ENCODE assay signal across 20 cellular contexts in the genomic region with DNA sequence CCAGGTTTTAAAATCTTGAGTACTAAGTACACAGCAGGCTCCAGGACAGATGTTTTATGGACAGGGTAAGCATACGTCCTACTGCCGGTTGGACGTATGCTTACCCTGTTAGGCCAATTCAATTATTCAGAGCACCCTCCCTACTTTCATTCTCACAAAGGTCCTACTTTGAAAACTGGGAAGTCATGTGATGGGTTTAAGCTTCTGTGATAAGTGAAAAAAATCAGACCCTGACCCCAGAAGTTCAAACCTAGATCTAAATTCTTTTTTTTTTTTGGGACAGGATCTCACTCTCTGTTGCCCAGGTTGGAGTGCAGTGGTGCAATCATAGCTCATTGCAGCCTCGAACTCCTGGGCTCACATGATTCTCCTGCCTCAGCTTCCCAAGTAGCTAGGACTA.
"Had no signal": no experiment of that assay in that cellular context is flagged by ENCODE, and none has a peak within 500 bp of the region (broad histone marks: within the 10 kb centered on the region; RNA-seq: fewer than 3 reads in every experiment).

No MANE protein-coding gene starts in this region.

- H3K27ac ChIP-seq: ascending aorta, esophagus muscularis mucosa had no signal

- H3K36me3 ChIP-seq: ascending aorta, breast epithelium, esophagus muscularis mucosa had no signal

- H3K9me3 Mint-ChIP-seq: activated CD4-positive, alpha-beta memory T cell treated with anti-CD3 and anti-CD28 coated beads, Interleukin-2, amount 10 ng/mL, durations not matched to agents 7 days and 5 days; activated naive CD4-positive, alpha-beta T cell treated with anti-CD3 and anti-CD28 coated beads for 36 hours; activated T-helper 2 cell treated with anti-CD3 and anti-CD28 coated beads, Interferon-gamma antibody, Interleukin-2, Interleukin-4, amounts not matched to agents 10 μg/mL and 5 μg/mL and 100 μg/mL, durations not matched to agents 14 hours and 24 hours and 36 hours; mesothelial cell of epicardium; neural crest cell; stimulated activated naive CD8-positive, alpha-beta T cell treated with anti-CD3 and anti-CD28 coated beads, Interleukin-15, amount 100 ng/mL, for 72 hours; T-cell had no signal

- H3K9me3 ChIP-seq: ascending aorta, breast epithelium, esophagus muscularis mucosa had no signal

- DNase-seq: activated CD4-positive, alpha-beta memory T cell treated with anti-CD3 and anti-CD28 coated beads, Interleukin-2, amount 10 ng/mL, durations not matched to agents 7 days and 5 days; activated CD4-positive, alpha-beta T cell treated with anti-CD3 and anti-CD28 coated beads for 48 hours; activated CD4-positive, CD25-positive, alpha-beta regulatory T cell; activated CD8-positive, alpha-beta memory T cell treated with anti-CD3 and anti-CD28 coated beads, Interleukin-2, amount 10 ng/mL, durations not matched to agents 7 days and 5 days; activated naive CD4-positive, alpha-beta T cell treated with anti-CD3 and anti-CD28 coated beads for 36 hours; activated T-cell treated with anti-CD3 and anti-CD28 coated beads, Interleukin-2, amount 50 U/mL, for 1 hour; cerebellar nuclear complex; effector CD8-positive, alpha-beta T cell; stimulated activated CD4-positive, alpha-beta T cell treated with anti-CD3 and anti-CD28 coated beads, Interleukin-4, amount 100 ng/mL, for 1 hour; stimulated activated naive CD8-positive, alpha-beta T cell treated with anti-CD3 and anti-CD28 coated beads, Interleukin-15, amount 100 ng/mL, for 72 hours; T-cell; T-helper 9 cell had no signal

- H3K27me3 Mint-ChIP-seq: activated CD4-positive, alpha-beta memory T cell treated with anti-CD3 and anti-CD28 coated beads, Interleukin-2, amount 10 ng/mL, durations not matched to agents 7 days and 5 days; activated CD8-positive, alpha-beta memory T cell treated with anti-CD3 and anti-CD28 coated beads, Interleukin-2, amount 10 ng/mL, durations not matched to agents 7 days and 5 days; progenitor cell of endocrine pancreas; stimulated activated naive CD8-positive, alpha-beta T cell treated with anti-CD3 and anti-CD28 coated beads, Interleukin-15, amount 100 ng/mL, for 72 hours; T-cell had no signal

- H3K36me3 Mint-ChIP-seq: T-cell had no signal

- H3K27me3 ChIP-seq: ascending aorta, breast epithelium, esophagus muscularis mucosa had no signal

- H3K4me3 ChIP-seq: ascending aorta, breast epithelium, esophagus muscularis mucosa, lung had no signal

- H3K4me1 ChIP-seq: breast epithelium had no signal

- H3K4me3 Mint-ChIP-seq: activated CD4-positive, alpha-beta memory T cell treated with anti-CD3 and anti-CD28 coated beads, Interleukin-2, amount 10 ng/mL, durations not matched to agents 7 days and 5 days; activated CD8-positive, alpha-beta memory T cell treated with anti-CD3 and anti-CD28 coated beads, Interleukin-2, amount 10 ng/mL, durations not matched to agents 7 days and 5 days; activated naive CD4-positive, alpha-beta T cell treated with anti-CD3 and anti-CD28 coated beads for 36 hours; mesothelial cell of epicardium; neural crest cell; stimulated activated naive CD8-positive, alpha-beta T cell treated with anti-CD3 and anti-CD28 coated beads, Interleukin-15, amount 100 ng/mL, for 72 hours; T-cell had no signal

- ATAC-seq: activated CD8-positive, alpha-beta memory T cell treated with anti-CD3 and anti-CD28 coated beads, Interleukin-2, amount 10 ng/mL, durations not matched to agents 7 days and 5 days; stimulated activated naive CD8-positive, alpha-beta T cell treated with anti-CD3 and anti-CD28 coated beads, Interleukin-15, amount 100 ng/mL, for 72 hours; T-cell had no signal

- H3K27ac Mint-ChIP-seq: activated CD4-positive, alpha-beta memory T cell treated with anti-CD3 and anti-CD28 coated beads, Interleukin-2, amount 10 ng/mL, durations not matched to agents 7 days and 5 days; activated CD8-positive, alpha-beta memory T cell treated with anti-CD3 and anti-CD28 coated beads, Interleukin-2, amount 10 ng/mL, durations not matched to agents 7 days and 5 days; activated naive CD4-positive, alpha-beta T cell treated with anti-CD3 and anti-CD28 coated beads for 36 hours; activated T-helper 2 cell treated with anti-CD3 and anti-CD28 coated beads, Interferon-gamma antibody, Interleukin-2, Interleukin-4, amounts not matched to agents 10 μg/mL and 5 μg/mL and 100 μg/mL, durations not matched to agents 14 hours and 24 hours and 36 hours; mesothelial cell of epicardium; progenitor cell of endocrine pancreas; stimulated activated naive CD8-positive, alpha-beta T cell treated with anti-CD3 and anti-CD28 coated beads, Interleukin-15, amount 100 ng/mL, for 72 hours; T-cell had no signal
